In genomic region chr15:40928975-40929729, GRCh38 we compare ENCODE assay signal across 9 cellular contexts. TPM values are rescaled to one million over a fixed set of nuclear protein-coding genes. Genes with fewer than 3 reads are reported as not detected.
DNase-seq lines count a peak whose midpoint lies in the region; ATAC-seq, FAIRE-seq and TF ChIP-seq lines count a peak whose summit lies in the region.
"Had no signal": no experiment of that assay in that cellular context is flagged by ENCODE, and none has a peak within 500 bp of the region (broad histone marks: within the 10 kb centered on the region; RNA-seq: fewer than 3 reads in every experiment).

Gene DLL4 (plus strand): TSS chr15:40929340. CDS start chr15:40929669, 329 bp downstream.

- CTCF ChIA-PET in PC-3 (lab: Charles Lee): interaction anchor here (1.4 to 2.0 kb wide), 4 partner anchors 12 to 89 kb away, joined by 7 to 18 read pairs (median 12); no protein-coding TSS in a partner anchor

- H2AFZ ChIP-seq in PC-3 (ENCODE audit: low read length): peak within 1 kb of the TSS; percentile 85

- no peaks in the 10 kb centered on the region for H3K9me3 ChIP-seq in PC-3 (ENCODE audit: low read length)
- H3K9me3 ChIP-seq in iPS-18a (ENCODE audit: control insufficient read depth, low read depth, low read length): no peaks in the 10 kb centered on the region
- H3K9me3 ChIP-seq in small intestine (ENCODE audit: control insufficient read depth, low read depth): no peaks in the 10 kb centered on the region

- H3K27me3 ChIP-seq in PC-3 (ENCODE audit: low read length) (peaks cover 25% of the 10 kb centered on the region), iPS-18a (ENCODE audit: control insufficient read depth, insufficient read depth, low read length) (peaks cover 97% of the 10 kb centered on the region), small intestine (ENCODE audit: control insufficient read depth in 2 of 2, insufficient read depth in 2 of 2, low read length in 2 of 2) (peaks cover 2 to 4% of the 10 kb centered on the region in 2 donors)

- no peak for FAIRE-seq in small intestine (lab: Jason Lieb, UNC)

- no peaks in the 10 kb centered on the region for H3K79me2 ChIP-seq in PC-3 (ENCODE audit: low read length)

- H3K4me1 ChIP-seq in PC-3 (ENCODE audit: insufficient read depth, low read length) (peaks cover 46% of the 10 kb centered on the region), iPS-18a (ENCODE audit: control insufficient read depth, low read depth, low read length) (peaks cover 19% of the 10 kb centered on the region), small intestine (ENCODE audit: control insufficient read depth in 2 of 2, insufficient read depth in 1 of 2, low read depth in 1 of 2, low read length in 1 of 2) (peaks cover 7 to 11% of the 10 kb centered on the region in 2 donors)

- peak within 1 kb of the TSS; percentile 97 for H3K4me2 ChIP-seq in PC-3 (ENCODE audit: low read length)

- 1% methylated on average over 63 to 72 of the region's 72 CpGs for WGBS in small intestine, 3 donors

- H3K9ac ChIP-seq in PC-3 (ENCODE audit: low read length) (0 out of 2 replicates have a peak within 1 kb of the TSS, but pooled peaks have one; percentile 9), iPS-18a (ENCODE audit: low read length) (no peak within 1 kb of the TSS)

- no peaks in the 10 kb centered on the region for H4K20me1 ChIP-seq in PC-3 (ENCODE audit: low read length)

- POLR2A ChIA-PET in PC-3 (lab: Charles Lee; ENCODE audit: unreplicated experiment): interaction anchor here (0.6 to 0.7 kb wide), 5 partner anchors 12 to 1164 kb away, joined by 4 to 14 read pairs (median 4); no protein-coding TSS in a partner anchor

- H3F3A ChIP-seq in PC-3 (ENCODE audit: low read length, unreplicated experiment): no peaks in the 10 kb centered on the region

- no peak for TF ChIP-seq RAD21 in Ishikawa (IDR thresholded peaks at IDR 0.05; ENCODE audit: low read depth)

- no peak for TF ChIP-seq EP300 in Ishikawa (IDR thresholded peaks at IDR 0.05; ENCODE audit: borderline replicate concordance)

- TF ChIP-seq CTCF in PC-3 (conservative IDR thresholded peaks at IDR 0.05; ENCODE audit: low read depth, low read length): no peak

- no peak within 1 kb of the TSS for H3K27ac ChIP-seq in PC-3 (ENCODE audit: low read length)
- H3K27ac ChIP-seq in iPS-18a (ENCODE audit: low read length): no peak within 1 kb of the TSS
- H3K27ac ChIP-seq in small intestine (ENCODE audit: low read depth in 1 of 2, low read length in 1 of 2): peak within 1 kb of the TSS; percentile 41 to 57

- no TSS peak for BruUV-seq in PC-3 (replicated peaks; lab: Mats Ljungman, UMichigan)

- H3K9me2 ChIP-seq in PC-3 (replicated peaks; ENCODE audit: low read length): no peaks in the 10 kb centered on the region

- peak; percentile 47 for DNase-seq in DMS153 treated with DMSO at 0.1 percent for 48 hours (lab: John Stamatoyannopoulos, UW; ENCODE audit: unreplicated experiment)
- peak; percentile 77 for DNase-seq in PC-3
- peak; percentile 64 for DNase-seq in astrocyte of the hippocampus (ENCODE audit: low read depth, low spot score)
- peak; percentile 69 for DNase-seq in small intestine
- DNase-seq in GM03348 (ENCODE audit: low spot score): no peak

- ATAC-seq in PC-3: peak; percentile 49
- no peak for ATAC-seq in GM21576 (IDR thresholded peaks at IDR 0.05; ENCODE audit: unreplicated experiment)

- intact Hi-C loops in PC-3 (cut with micrococcal nuclease): loop anchor here (1.0 kb wide), 1 partner anchor 23 kb away; no protein-coding TSS in a partner anchor

- H3K4me3 ChIP-seq in PC-3 (ENCODE audit: low read length): peak within 1 kb of the TSS; percentile 76
- peak within 1 kb of the TSS; percentile 59 for H3K4me3 ChIP-seq in iPS-18a (ENCODE audit: low read length)
- H3K4me3 ChIP-seq in small intestine (ENCODE audit: low read depth in 1 of 2, low read length in 2 of 2): peak within 1 kb of the TSS; percentile 41 to 63

- H3K36me3 ChIP-seq in PC-3 (ENCODE audit: low read depth, low read length) (no peaks in the 10 kb centered on the region), iPS-18a (ENCODE audit: control insufficient read depth, low read depth, low read length) (no peaks in the 10 kb centered on the region), small intestine (ENCODE audit: control insufficient read depth in 2 of 2, insufficient read depth in 2 of 2, low read length in 2 of 2) (no peaks in the 10 kb centered on the region)

TF ChIP-seq in Ishikawa, 13 proteins besides CTCF, POLR2A, EP300 and RAD21:
- TF ChIP-seq USF1 (IDR thresholded peaks at IDR 0.05) (no peak; the same call in 1 of the 2 replicates), YY1 (IDR thresholded peaks at IDR 0.05; ENCODE audit: low read depth) (no peak), FOXM1 (IDR thresholded peaks at IDR 0.05; ENCODE audit: borderline replicate concordance, low read depth) (no peak), TEAD4 (IDR thresholded peaks at IDR 0.05) (0 out of 2 replicates have a peak, but pooled peaks have one; percentile 8), REST (IDR thresholded peaks at IDR 0.05; ENCODE audit: low read depth) (no peak), EGR1 (IDR thresholded peaks at IDR 0.05) (peak; percentile 85), ZBTB7A (IDR thresholded peaks at IDR 0.05; ENCODE audit: low read depth) (no peak), CREB1 (IDR thresholded peaks at IDR 0.05; ENCODE audit: low read depth) (no peak), CEBPB (IDR thresholded peaks at IDR 0.05) (no peak), MAX (IDR thresholded peaks at IDR 0.05) (peak; percentile 91), TCF12 (IDR thresholded peaks at IDR 0.05; ENCODE audit: low read depth) (no peak), TAF1 (IDR thresholded peaks at IDR 0.05; ENCODE audit: low read depth) (peak; percentile 89), NFIC (IDR thresholded peaks at IDR 0.05) (peak; percentile 66)

RNA-seq across cellular contexts. Expression of gene DLL4, which starts in this region (rescaled TPM):
- 2.2 and 2.9 TPM in 2 replicates for total RNA-seq in PC-3 (2014; rRNA removed)
- polyA plus RNA-seq in small intestine: 10 to 100 TPM in 1 of 3 donors, 1 to 10 TPM in 1, under 1 TPM in 1; 0.81 to 13.2 (median 1.3) TPM
- total RNA-seq: T-helper 2 cell treated with Interferon-gamma antibody and Interleukin-4, amounts not matched to agents 100 ng/mL and 5 ng/mL, for 36 hours had no signal

Comparison
In these comparisons a context has a peak if more than half of its experiments do, and no peak if none do; other contexts are left out.
1. H3K27ac ChIP-seq: peak in small intestine (2 of 2); none in PC-3 (single experiment) and iPS-18a (single experiment).
2. Peak in every context shown above with its lines, with median percentiles within 50 percentile points of each other: H3K4me3 ChIP-seq.